In the genomic region with DNA sequence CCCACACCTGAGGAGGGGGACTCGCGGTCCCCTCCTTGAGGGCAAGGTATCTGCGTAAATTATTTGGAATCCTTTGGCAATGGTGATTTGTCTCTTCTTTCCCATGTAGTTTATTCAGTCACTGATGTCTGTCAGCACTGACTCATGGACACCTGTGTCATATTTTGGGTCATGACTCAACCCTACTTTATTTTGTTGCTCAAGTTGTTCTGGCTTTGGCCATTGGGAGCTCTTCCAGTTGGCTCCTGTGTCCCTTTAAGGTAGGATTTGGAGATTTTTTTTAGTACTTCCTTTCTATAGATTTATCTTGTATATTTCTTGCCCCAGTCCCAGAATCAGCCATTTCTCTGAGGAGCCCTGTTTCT, we compare ENCODE assay signal across 19 cellular contexts. TPM values are rescaled to one million over a fixed set of nuclear protein-coding genes. Genes with fewer than 3 reads are reported as not detected.
"Had no signal": no experiment of that assay in that cellular context is flagged by ENCODE, and none has a peak within 500 bp of the region (broad histone marks: within the 10 kb centered on the region; RNA-seq: fewer than 3 reads in every experiment).

No MANE protein-coding gene starts in this region.

- ATAC-seq: left lung; natural killer cell; stimulated activated naive CD8-positive, alpha-beta T cell treated with anti-CD3 and anti-CD28 coated beads, Interleukin-15, Interleukin-2, amounts not matched to agents 100 U/mL and 50 U/mL, for 24 hours; WTC11 had no signal

- H3K9me3 ChIP-seq: neutrophil, transverse colon had no signal

- H3K27ac ChIP-seq: cardiac muscle cell, esophagus squamous epithelium, left lung, neutrophil, transverse colon had no signal

- DNase-seq: activated CD4-positive, alpha-beta memory T cell treated with anti-CD3 and anti-CD28 coated beads, Interleukin-2, amount 10 ng/mL, durations not matched to agents 7 days and 5 days; activated CD4-positive, alpha-beta T cell treated with anti-CD3 and anti-CD28 coated beads for 4 hours; activated naive CD4-positive, alpha-beta T cell treated with anti-CD3 and anti-CD28 coated beads, Interleukin-2, amount 10 ng/mL, durations not matched to agents 7 days and 5 days; activated T-cell treated with anti-CD3 and anti-CD28 coated beads, Interleukin-2, amount 50 U/mL, for 24 hours; esophagus squamous epithelium; foreskin melanocyte; left lung; mesenchymal stem cell; natural killer cell; right cardiac atrium; small intestine; stimulated activated CD4-positive, alpha-beta T cell treated with anti-CD3 and anti-CD28 coated beads, Interleukin-4, amount 100 ng/mL, for 24 hours; stimulated activated naive CD8-positive, alpha-beta T cell treated with anti-CD3 and anti-CD28 coated beads, Interleukin-15, Interleukin-2, amounts not matched to agents 100 U/mL and 50 U/mL, for 24 hours; transverse colon had no signal

- H3K4me1 ChIP-seq: transverse colon had no signal

- H3K4me3 ChIP-seq: cardiac muscle cell, esophagus squamous epithelium, left lung, transverse colon had no signal

- H3K27me3 ChIP-seq: cardiac muscle cell, neutrophil, transverse colon had no signal

- H3K36me3 ChIP-seq: cardiac muscle cell, esophagus squamous epithelium, left lung, neutrophil, transverse colon had no signal

RNA-seq across cellular contexts. Expression of gene C14orf180, which starts 47.4 kb away (rescaled TPM):
- total RNA-seq: activated CD4-positive, alpha-beta memory T cell treated with anti-CD3 and anti-CD28 coated beads, Interleukin-2, amount 10 ng/mL, durations not matched to agents 7 days and 5 days; astrocyte; esophagus squamous epithelium; left lung; natural killer cell; T-helper 2 cell treated with Interferon-gamma antibody and Interleukin-4, amounts not matched to agents 100 ng/mL and 5 ng/mL, for 36 hours; WTC11 had no signal
